In the genomic region with DNA sequence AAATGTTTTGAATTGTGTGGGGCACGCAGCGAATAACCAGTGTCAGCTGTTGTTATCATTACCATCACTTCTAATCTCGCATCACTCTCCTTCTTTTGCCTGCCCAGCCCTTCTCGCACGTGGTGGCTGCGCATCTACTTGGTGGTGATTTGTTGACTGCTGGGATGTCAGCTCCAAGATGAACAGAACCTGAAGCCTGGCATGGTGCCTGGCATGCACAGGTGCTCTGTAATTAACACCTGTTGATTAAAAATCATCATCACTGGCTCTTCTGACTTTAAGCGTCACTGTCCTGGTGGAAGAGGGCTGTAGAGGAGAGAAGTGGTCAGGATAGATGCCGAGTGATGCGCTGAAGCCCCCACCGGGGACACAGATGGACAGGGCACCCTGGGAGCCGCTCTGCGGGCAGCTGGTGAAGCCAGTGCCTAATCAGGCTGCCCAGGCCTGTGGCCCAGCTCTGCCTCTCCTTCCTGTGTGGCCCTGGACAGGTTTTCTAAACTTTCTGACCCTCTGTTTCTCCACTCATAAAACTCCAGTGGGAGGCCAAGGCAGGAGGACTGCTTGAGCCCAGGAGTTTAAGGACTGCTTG, we compare ENCODE assay signal across 1 cellular context.
TF ChIP-seq lines count a peak whose summit lies in the region.

No MANE protein-coding gene starts in this region.

TF ChIP-seq in GM23338, 12 proteins besides CTCF, POLR2A, EP300 and RAD21 (continued from another document):
- TF ChIP-seq ZNF462 (CRISPR knock-in tag; IDR thresholded peaks at IDR 0.05) (no peak), JUNB (IDR thresholded peaks at IDR 0.05; ENCODE audit: unreplicated experiment) (no peak), EZH2 (IDR thresholded peaks at IDR 0.05; ENCODE audit: low read depth, unreplicated experiment) (no peak), NANOG (IDR thresholded peaks at IDR 0.05; ENCODE audit: borderline replicate concordance) (no peak)
